In the genomic region with DNA sequence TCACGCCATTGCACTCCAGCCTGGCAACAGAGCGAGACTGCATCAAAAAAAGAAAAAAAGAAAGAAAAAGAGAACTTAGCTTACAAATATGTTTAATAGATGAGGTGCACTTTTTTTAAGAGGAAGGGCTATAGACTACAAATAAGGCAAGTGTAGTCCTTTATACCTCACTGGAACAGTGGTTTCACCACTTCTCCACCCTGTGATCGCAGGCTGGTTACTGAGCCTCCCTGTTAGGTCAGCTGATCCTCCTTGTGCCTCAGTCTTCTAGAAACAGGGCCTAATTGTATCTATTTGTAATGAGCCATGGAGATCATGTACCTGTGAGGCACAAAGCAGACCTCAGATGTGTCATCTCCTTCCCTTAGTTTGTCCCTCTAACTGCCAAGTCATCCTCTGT, we compare ENCODE assay signal across 17 cellular contexts. TPM values are rescaled to one million over a fixed set of nuclear protein-coding genes. Genes with fewer than 3 reads are reported as not detected.
A peak's percentile ranks its signal among the peaks of the same experiment; 100 is the strongest.
DNase-seq lines count a peak whose midpoint lies in the region; ATAC-seq and TF ChIP-seq lines count a peak whose summit lies in the region.
"Had no signal": no experiment of that assay in that cellular context is flagged by ENCODE, and none has a peak within 500 bp of the region (broad histone marks: within the 10 kb centered on the region; RNA-seq: fewer than 3 reads in every experiment).

No MANE protein-coding gene starts in this region.

- H3K4me3 ChIP-seq in esophagus squamous epithelium (peak overlapping the region in 3 of 4 donors; percentile 21 to 42 (median 37)), dorsolateral prefrontal cortex (no peak overlapping the region)
- H3K4me3 ChIP-seq: BLaER1 treated with 17β-estradiol and CSF1 and Interleukin-3, amounts not matched to agents 10 nM and 100 nM; GM23338 had no signal

- H3K9me3 ChIP-seq in esophagus squamous epithelium, result no peaks in the 10 kb centered on the region

- peak in 1 of 2 donors; percentile 64 for ATAC-seq in natural killer cell treated with Interleukin-12 subunit alpha and Interleukin-12 subunit beta and Interleukin-15 and Interleukin-18, amount 100 ng/mL, for 72 hours
- ATAC-seq in HG03571 (IDR thresholded peaks at IDR 0.05; ENCODE audit: unreplicated experiment), result no peak
- ATAC-seq: GM23338, HepG2 had no signal

- H3K27ac Mint-ChIP-seq in CD14-positive monocyte (peak overlapping the region in 4 of 7 donors; percentile 8 to 18 (median 14)), type B pancreatic cell (no peak overlapping the region)
- H3K27ac Mint-ChIP-seq in dendritic cell treated with granulocyte-macrophage colony-stimulating factor and Interleukin-4, amounts not matched to agents 40 ng/mL and 50 ng/mL, for 4 days, result peak overlapping the region; percentile 47
- H3K27ac Mint-ChIP-seq in natural killer cell treated with Interleukin-12 subunit alpha and Interleukin-12 subunit beta and Interleukin-15 and Interleukin-18, amount 100 ng/mL, for 72 hours, result peak overlapping the region; percentile 80 to 95
- H3K27ac Mint-ChIP-seq: CD4-positive, alpha-beta memory T cell; GM23338 had no signal

- TF ChIP-seq CTCF in CD14-positive monocyte (IDR thresholded peaks at IDR 0.05) (no peak), esophagus squamous epithelium (IDR thresholded peaks at IDR 0.05) (no peak), dorsolateral prefrontal cortex (IDR thresholded peaks at IDR 0.05 in 54 of 56, conservative IDR thresholded peaks at IDR 0.05 in 2 of 56; ENCODE audit: low read depth in 1 of 56, partially characterized antibody in 56 of 56) (no peak), type B pancreatic cell (conservative IDR thresholded peaks at IDR 0.05) (no peak), RWPE1 (conservative IDR thresholded peaks at IDR 0.05; ENCODE audit: low read depth) (no peak)

- TF ChIP-seq POLR2A in esophagus squamous epithelium (IDR thresholded peaks at IDR 0.05), result no peak

- no peak for DNase-seq in CD14-positive monocyte (ENCODE audit: low spot score)
- no peak for DNase-seq in esophagus squamous epithelium (lab: John Stamatoyannopoulos, UW)
- DNase-seq in natural killer cell treated with Interleukin-12 subunit alpha and Interleukin-12 subunit beta and Interleukin-15 and Interleukin-18, amount 100 ng/mL, for 72 hours (ENCODE audit: low spot score), result no peak
- DNase-seq in dorsolateral prefrontal cortex, result no peak
- DNase-seq in type B pancreatic cell (ENCODE audit: extremely low spot score, unreplicated experiment), result no peak
- no peak for DNase-seq in RWPE1 (ENCODE audit: low spot score)
- DNase-seq: 8988T; AML-193; CD4-positive, alpha-beta memory T cell; DMS153; DMS79 treated with DMSO at 0.1 percent for 48 hours had no signal

- no peaks in the 10 kb centered on the region for H3K27me3 ChIP-seq in esophagus squamous epithelium
- H3K27me3 ChIP-seq in dorsolateral prefrontal cortex, result peaks cover 0 to 13% (median 0%) of the 10 kb centered on the region in 45 donors
- H3K27me3 ChIP-seq: BLaER1 treated with 17β-estradiol and CSF1 and Interleukin-3, amounts not matched to agents 10 nM and 100 nM had no signal

- POLR2A ChIA-PET in RWPE1 (lab: Yijun Ruan, JAX; ENCODE audit: low non-redundant PET), result interaction anchor here (0.5 to 0.6 kb wide), 2 partner anchors 87 to 410 kb away, joined by 3 read pairs; no protein-coding TSS in a partner anchor

- peaks cover 7 to 67% (median 28%) of the 10 kb centered on the region in 3 donors for H3K4me1 ChIP-seq in esophagus squamous epithelium

- H3K36me3 Mint-ChIP-seq in CD14-positive monocyte (peaks cover 37 to 49% of the 10 kb centered on the region in 2 donors), type B pancreatic cell (no peaks in the 10 kb centered on the region)
- H3K36me3 Mint-ChIP-seq in dendritic cell treated with granulocyte-macrophage colony-stimulating factor and Interleukin-4, amounts not matched to agents 40 ng/mL and 50 ng/mL, for 4 days (ENCODE audit: low read depth), result peaks cover 5% of the 10 kb centered on the region
- no peaks in the 10 kb centered on the region for H3K36me3 Mint-ChIP-seq in natural killer cell treated with Interleukin-12 subunit alpha and Interleukin-12 subunit beta and Interleukin-15 and Interleukin-18, amount 100 ng/mL, for 72 hours
- H3K36me3 Mint-ChIP-seq: CD4-positive, alpha-beta memory T cell had no signal

- H3K4me1 Mint-ChIP-seq in CD14-positive monocyte (peaks cover 66% of the 10 kb centered on the region), type B pancreatic cell (ENCODE audit: unreplicated experiment) (no peaks in the 10 kb centered on the region)
- H3K4me1 Mint-ChIP-seq in dendritic cell treated with granulocyte-macrophage colony-stimulating factor and Interleukin-4, amounts not matched to agents 40 ng/mL and 50 ng/mL, for 4 days (ENCODE audit: low read depth), result peaks cover 64% of the 10 kb centered on the region
- H3K4me1 Mint-ChIP-seq in natural killer cell treated with Interleukin-12 subunit alpha and Interleukin-12 subunit beta and Interleukin-15 and Interleukin-18, amount 100 ng/mL, for 72 hours (ENCODE audit: low read depth in 2 of 2), result peaks cover 54 to 60% of the 10 kb centered on the region in 2 donors

- peaks cover 0 to 7% (median 0%) of the 10 kb centered on the region in 3 donors for H3K36me3 ChIP-seq in esophagus squamous epithelium
- H3K36me3 ChIP-seq: BLaER1 treated with 17β-estradiol and CSF1 and Interleukin-3, amounts not matched to agents 10 nM and 100 nM had no signal

- H3K9me3 Mint-ChIP-seq in CD14-positive monocyte, result peaks cover 0 to 2% (median 0%) of the 10 kb centered on the region in 7 donors
- no peaks in the 10 kb centered on the region for H3K9me3 Mint-ChIP-seq in dendritic cell treated with granulocyte-macrophage colony-stimulating factor and Interleukin-4, amounts not matched to agents 40 ng/mL and 50 ng/mL, for 4 days
- H3K9me3 Mint-ChIP-seq in natural killer cell treated with Interleukin-12 subunit alpha and Interleukin-12 subunit beta and Interleukin-15 and Interleukin-18, amount 100 ng/mL, for 72 hours, result peaks cover 3% of the 10 kb centered on the region
- no peaks in the 10 kb centered on the region for H3K9me3 Mint-ChIP-seq in type B pancreatic cell
- H3K9me3 Mint-ChIP-seq: GM23338 had no signal

- WGBS in esophagus squamous epithelium, 2 donors, result 72 to 83% methylated on average over 3 of the region's 3 CpGs

- intact Hi-C loops in CD14-positive monocyte (cut with micrococcal nuclease), result no loop called here
- intact Hi-C loops in dendritic cell treated with granulocyte-macrophage colony-stimulating factor and Interleukin-4, amounts not matched to agents 40 ng/mL and 50 ng/mL, for 4 days (cut with micrococcal nuclease), result no loop called here
- intact Hi-C loops in esophagus squamous epithelium (cut with DNase I), result no loop called here
- intact Hi-C loops in dorsolateral prefrontal cortex (cut with DNase I), result no loop called here

- peaks cover 0 to 5% (median 0%) of the 10 kb centered on the region in 3 donors for H3K27me3 Mint-ChIP-seq in CD14-positive monocyte (ENCODE audit: low read depth in 3 of 3)
- no peaks in the 10 kb centered on the region for H3K27me3 Mint-ChIP-seq in dendritic cell treated with granulocyte-macrophage colony-stimulating factor and Interleukin-4, amounts not matched to agents 40 ng/mL and 50 ng/mL, for 4 days
- no peaks in the 10 kb centered on the region for H3K27me3 Mint-ChIP-seq in natural killer cell treated with Interleukin-12 subunit alpha and Interleukin-12 subunit beta and Interleukin-15 and Interleukin-18, amount 100 ng/mL, for 72 hours
- H3K27me3 Mint-ChIP-seq in type B pancreatic cell, result peaks cover 10% of the 10 kb centered on the region

- CTCF ChIA-PET in RWPE1 (lab: Yijun Ruan, JAX), result interaction anchor here (0.6 kb wide), 1 partner anchor 609 kb away, joined by 5 read pairs; no protein-coding TSS in a partner anchor

- H3K27ac ChIP-seq in esophagus squamous epithelium (peak overlapping the region; percentile 34 to 89 (median 84)), dorsolateral prefrontal cortex (no peak overlapping the region), RWPE1 (no peak overlapping the region)
- H3K27ac ChIP-seq: BLaER1 treated with 17β-estradiol and CSF1 and Interleukin-3, amounts not matched to agents 10 nM and 100 nM had no signal

- no peak overlapping the region for H3K4me3 Mint-ChIP-seq in CD14-positive monocyte
- no peak overlapping the region for H3K4me3 Mint-ChIP-seq in dendritic cell treated with granulocyte-macrophage colony-stimulating factor and Interleukin-4, amounts not matched to agents 40 ng/mL and 50 ng/mL, for 4 days
- H3K4me3 Mint-ChIP-seq in natural killer cell treated with Interleukin-12 subunit alpha and Interleukin-12 subunit beta and Interleukin-15 and Interleukin-18, amount 100 ng/mL, for 72 hours, result peak overlapping the region; percentile 80
- H3K4me3 Mint-ChIP-seq in type B pancreatic cell, result no peak overlapping the region
- H3K4me3 Mint-ChIP-seq: CD4-positive, alpha-beta memory T cell; GM23338 had no signal

RNA-seq across cellular contexts. Expression of gene CXCR2, which starts 4.5 kb away (rescaled TPM):
- polyA plus RNA-seq in CD14-positive monocyte, result 10 to 100 TPM; 14.0 to 33.5 TPM
- total RNA-seq in esophagus squamous epithelium (10 to 100 TPM in 3 of 4 donors, 1 to 10 TPM in 1; 5.7 to 32.2 (median 19.1) TPM), dorsolateral prefrontal cortex (1 to 10 TPM in 46 of 120 experiments, under 1 TPM in 60, not detected in 14; 0.13 to 5.9 (median 0.82) TPM), type B pancreatic cell (ENCODE audit: low replicate concordance) (not detected in 2 replicates)
- total RNA-seq in natural killer cell treated with Interleukin-12 subunit alpha and Interleukin-12 subunit beta and Interleukin-15 and Interleukin-18, amount 100 ng/mL, for 72 hours, result 1 to 10 TPM in 1 of 2 donors, under 1 TPM in 1; 0.47 to 2.1 TPM
- total RNA-seq: CD4-positive, alpha-beta memory T cell; H7; HepG2 had no signal
- polyA plus RNA-seq: CD4-positive, alpha-beta memory T cell; HepG2 had no signal

RNA-seq across cellular contexts. Expression of gene CXCR1, which starts 36.4 kb away (rescaled TPM):
- polyA plus RNA-seq in CD14-positive monocyte, result 1 to 10 TPM in 1 of 2 donors, under 1 TPM in 1; 0.59 to 2.4 TPM
- total RNA-seq in esophagus squamous epithelium (1 to 10 TPM in 1 of 4 donors, not detected in 3; 1.3 TPM), dorsolateral prefrontal cortex (1 to 10 TPM in 24 of 120 experiments, under 1 TPM in 64, not detected in 32; 0.14 to 5.1 (median 0.59) TPM), type B pancreatic cell (ENCODE audit: low replicate concordance) (not detected in 2 replicates)
- total RNA-seq in natural killer cell treated with Interleukin-12 subunit alpha and Interleukin-12 subunit beta and Interleukin-15 and Interleukin-18, amount 100 ng/mL, for 72 hours, result under 1 TPM in 1 of 2 donors, not detected in 1; 0.28 TPM
- total RNA-seq: CD4-positive, alpha-beta memory T cell; GM23338; H7; HepG2 had no signal
- polyA plus RNA-seq: CD4-positive, alpha-beta memory T cell; GM23338; HepG2 had no signal

Comparison
In these comparisons a context has a peak if more than half of its experiments do, and no peak if none do; other contexts are left out.
1. H3K27ac ChIP-seq: peak in esophagus squamous epithelium (4 of 4); none in dorsolateral prefrontal cortex (0 of 59) and RWPE1 (single experiment).
2. H3K4me3 ChIP-seq: peak in esophagus squamous epithelium (3 of 4); none in dorsolateral prefrontal cortex (0 of 59).